Comparison of ENCODE assay signal across 8 cellular contexts in genomic region chr21:15732290-15732995, GRCh38. TPM values are rescaled to one million over a fixed set of nuclear protein-coding genes. Genes with fewer than 3 reads are reported as not detected.
DNase-seq lines count a peak whose midpoint lies in the region; ATAC-seq and TF ChIP-seq lines count a peak whose summit lies in the region.

No MANE protein-coding gene starts in this region.

- H3K27ac ChIP-seq in DND-41 (ENCODE audit: low read length) (peak overlapping the region; percentile 80), SJCRH30 (no peak overlapping the region), prostate gland (peak overlapping the region; percentile 23 to 47)

- TF ChIP-seq POLR2A in erythroblast (IDR thresholded peaks at IDR 0.05; ENCODE audit: low read length) = no peak
- no peak for TF ChIP-seq POLR2A in prostate gland (IDR thresholded peaks at IDR 0.05)

- TF ChIP-seq CTCF in DND-41 (IDR thresholded peaks at IDR 0.05; ENCODE audit: borderline replicate concordance, extremely low read depth, low read length, poor library complexity, severe bottlenecking) = no peak
- TF ChIP-seq CTCF in prostate gland (IDR thresholded peaks at IDR 0.05) = no peak

- H4K20me1 ChIP-seq in DND-41 (ENCODE audit: insufficient read depth, low read length) = peaks cover 28% of the 10 kb centered on the region; the same call in 1 of the 2 replicates

- no peaks in the 10 kb centered on the region for H3K27me3 ChIP-seq in DND-41 (ENCODE audit: insufficient read depth, low read length, poor library complexity)
- no peaks in the 10 kb centered on the region for H3K27me3 ChIP-seq in SJCRH30
- no peaks in the 10 kb centered on the region for H3K27me3 ChIP-seq in prostate gland (replicated peaks; ENCODE audit: insufficient read depth)

- H3K79me2 ChIP-seq in DND-41 (ENCODE audit: insufficient read depth, low read length) = peaks cover 72% of the 10 kb centered on the region

- intact Hi-C loops in prostate gland (cut with DNase I) (loop anchor here (10.0 kb wide), 1 partner anchor 92 kb away; no protein-coding TSS in a partner anchor), head of caudate nucleus (cut with DNase I) (loop anchor here (10.0 kb wide), 1 partner anchor 668 kb away; the partner anchor contains the start of gene NRIP1), posterior cingulate gyrus (cut with DNase I) (no loop called here)

- peak overlapping the region; percentile 98 for H3K4me2 ChIP-seq in DND-41 (ENCODE audit: insufficient read depth, low read length)

- DNase-seq in DND-41 (peak; percentile 18), SJCRH30 (peak in 1 of 2 experiments; percentile 30), erythroblast (lab: John Stamatoyannopoulos, UW) (peak; percentile 75 to 80), prostate gland (ENCODE audit: low spot score) (no peak), head of caudate nucleus (no peak), posterior cingulate gyrus (no peak)

- H3K9ac ChIP-seq in DND-41 (ENCODE audit: low read depth, low read length) = peak overlapping the region; percentile 68

- H2AFZ ChIP-seq in DND-41 (ENCODE audit: low read depth, low read length) = no peak overlapping the region

- WGBS in prostate gland = 18% methylated on average over 6 of the region's 6 CpGs

- ATAC-seq in DND-41 (ENCODE audit: insufficient read depth, low read depth) (peak; percentile 67), GM19395 (IDR thresholded peaks at IDR 0.05; ENCODE audit: unreplicated experiment) (peak; percentile 66), HG03354 (IDR thresholded peaks at IDR 0.05; ENCODE audit: poor library complexity, severe bottlenecking, unreplicated experiment) (peak; percentile 64)

- H3K9me3 ChIP-seq in DND-41 (ENCODE audit: insufficient read depth, low read length, severe bottlenecking) = no peaks in the 10 kb centered on the region
- H3K9me3 ChIP-seq in SJCRH30 (replicated peaks) = no peaks in the 10 kb centered on the region
- H3K9me3 ChIP-seq in prostate gland = no peaks in the 10 kb centered on the region

- peaks cover 51% of the 10 kb centered on the region for H3K4me1 ChIP-seq in DND-41 (ENCODE audit: insufficient read depth, low read length)
- H3K4me1 ChIP-seq in SJCRH30 = peaks cover 9% of the 10 kb centered on the region
- no peaks in the 10 kb centered on the region for H3K4me1 ChIP-seq in prostate gland (replicated peaks)

- H3K36me3 ChIP-seq in DND-41 (ENCODE audit: insufficient read depth, low read length) (no peaks in the 10 kb centered on the region; the same call in 1 of the 2 replicates), SJCRH30 (peaks cover 3% of the 10 kb centered on the region; the same call in 1 of the 2 replicates), prostate gland (no peaks in the 10 kb centered on the region)

- H3K4me3 ChIP-seq in DND-41 (ENCODE audit: low read depth in 1 of 2, low read length in 2 of 2) = peak overlapping the region; percentile 82 to 96; a peak in 3 of 4 replicates
- H3K4me3 ChIP-seq in SJCRH30 = peak overlapping the region; percentile 97
- peak overlapping the region; percentile 1 to 80 for H3K4me3 ChIP-seq in prostate gland

RNA-seq across cellular contexts. Expression of gene USP25, which starts 2.7 kb away (rescaled TPM):
- 33.8 and 37.6 TPM in 2 replicates for total RNA-seq in SJCRH30 (2014; rRNA removed; shearing (Covaris generic))
- 10 to 100 TPM; 30.4 to 49.3 TPM for total RNA-seq in prostate gland

Comparison
In these comparisons a context has a peak if more than half of its experiments do, and no peak if none do; other contexts are left out.
1. DNase-seq: peak in DND-41 (single experiment) and erythroblast (2 of 2); none in prostate gland (single experiment), head of caudate nucleus (0 of 42) and posterior cingulate gyrus (0 of 10).
2. H3K4me3 ChIP-seq: peak in every context shown above with its lines; median percentile 97 in SJCRH30; 89 in DND-41; 40 in prostate gland.
3. Peak in every context shown above with its lines, with median percentiles within 50 percentile points of each other: ATAC-seq.